In the genomic region with DNA sequence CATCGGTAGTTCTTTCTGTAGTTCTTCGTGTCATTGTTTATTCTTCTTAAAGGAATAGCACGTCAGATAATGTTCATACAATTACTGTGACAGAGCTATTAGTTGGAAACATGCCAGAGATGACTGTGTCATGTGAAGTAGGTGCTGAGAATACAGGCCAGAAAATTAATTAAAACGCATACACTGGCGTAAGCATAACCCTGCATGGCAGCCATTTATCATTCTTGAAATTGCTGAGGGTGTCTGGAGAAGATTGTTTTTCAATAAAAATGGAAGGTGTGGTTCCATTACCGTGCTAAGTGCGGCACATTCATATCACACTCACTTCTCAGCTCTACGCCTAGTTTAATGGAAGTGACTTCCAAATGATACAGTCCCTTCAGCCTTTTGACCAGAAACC, we compare ENCODE assay signal across 13 cellular contexts. TPM values are rescaled to one million over a fixed set of nuclear protein-coding genes. Genes with fewer than 3 reads are reported as not detected.
DNase-seq lines count a peak whose midpoint lies in the region; ATAC-seq and TF ChIP-seq lines count a peak whose summit lies in the region.
"Had no signal": no experiment of that assay in that cellular context is flagged by ENCODE, and none has a peak within 500 bp of the region (broad histone marks: within the 10 kb centered on the region; RNA-seq: fewer than 3 reads in every experiment).

No MANE protein-coding gene starts in this region.

- H3K4me2 ChIP-seq in smooth muscle cell = no peak overlapping the region

- no peak overlapping the region for H2AFZ ChIP-seq in smooth muscle cell (ENCODE audit: low read depth)

- peaks cover 74% of the 10 kb centered on the region for H4K20me1 ChIP-seq in smooth muscle cell (ENCODE audit: low read depth)

- H3K36me3 ChIP-seq in SK-N-MC (ENCODE audit: insufficient read depth, low read length) = peaks cover 84% of the 10 kb centered on the region
- peaks cover 11% of the 10 kb centered on the region for H3K36me3 ChIP-seq in smooth muscle cell (ENCODE audit: low read depth)
- H3K36me3 ChIP-seq: uterus had no signal

- H3K9me3 ChIP-seq in SK-N-MC (ENCODE audit: low read depth, low read length) (no peaks in the 10 kb centered on the region), right cardiac atrium (ENCODE audit: control insufficient read depth, low read length) (no peaks in the 10 kb centered on the region), smooth muscle cell (replicated peaks; ENCODE audit: low read depth) (no peaks in the 10 kb centered on the region)
- H3K9me3 ChIP-seq: uterus had no signal

- no peak overlapping the region for H3K9ac ChIP-seq in SK-N-MC (ENCODE audit: insufficient read length)
- no peak overlapping the region for H3K9ac ChIP-seq in smooth muscle cell (ENCODE audit: low read depth)

- H3F3A ChIP-seq in smooth muscle cell (ENCODE audit: low read depth) = peaks cover 58% of the 10 kb centered on the region

- peaks cover 68% of the 10 kb centered on the region for H3K79me2 ChIP-seq in smooth muscle cell (ENCODE audit: low read depth)

- intact Hi-C loops in right cardiac atrium (cut with DNase I) = loop anchor here in 1 of 4 donors (10.0 kb wide), 1 partner anchor 101 kb away; no protein-coding TSS in a partner anchor

- WGBS in right cardiac atrium = 59% methylated on average over 8 of the region's 8 CpGs
- 63% methylated on average over 8 of the region's 8 CpGs for WGBS in smooth muscle cell (ENCODE audit: low lambda C conversion rate)

- H3K27ac ChIP-seq in SK-N-MC (peak overlapping the region; percentile 75), right cardiac atrium (ENCODE audit: low read length) (peak overlapping the region; percentile 42), smooth muscle cell (ENCODE audit: low read depth) (peak overlapping the region; percentile 98)
- H3K27ac ChIP-seq: C4-2B had no signal

- TF ChIP-seq CTCF in smooth muscle cell (IDR thresholded peaks at IDR 0.05; ENCODE audit: borderline replicate concordance, insufficient read depth, poor library complexity, severe bottlenecking) = no peak

- H3K27me3 ChIP-seq in right cardiac atrium (ENCODE audit: control insufficient read depth, insufficient read depth) (no peaks in the 10 kb centered on the region), smooth muscle cell (ENCODE audit: low read depth) (no peaks in the 10 kb centered on the region)
- H3K27me3 ChIP-seq: uterus had no signal

- DNase-seq in NCI-H1105 treated with DMSO at 0.1 percent for 48 hours (lab: John Stamatoyannopoulos, UW) = peak; percentile 55
- DNase-seq in SK-N-MC (ENCODE audit: low read depth, low spot score) = no peak
- DNase-seq in right cardiac atrium = no peak
- DNase-seq in smooth muscle cell (lab: John Stamatoyannopoulos, UW; ENCODE audit: unreplicated experiment) = no peak
- DNase-seq in GDM1 (lab: John Stamatoyannopoulos, UW) = no peak
- no peak for DNase-seq in AG20443 (ENCODE audit: low spot score)
- DNase-seq in activated T-cell treated with anti-CD3 and anti-CD28 coated beads, Interleukin-2, amount 50 U/mL, for 48 hours = no peak
- no peak for DNase-seq in EL
- DNase-seq: activated CD4-positive, alpha-beta T cell treated with anti-CD3 and anti-CD28 coated beads for 1 hour; midbrain; stimulated activated CD4-positive, alpha-beta T cell treated with anti-CD3 and anti-CD28 coated beads, Interleukin-2, amount 100 ng/mL, for 24 hours; uterus had no signal

- peaks cover 2% of the 10 kb centered on the region for H3K4me1 ChIP-seq in right cardiac atrium (ENCODE audit: control insufficient read depth, insufficient read depth, low read length)
- H3K4me1 ChIP-seq in smooth muscle cell (ENCODE audit: low read depth) = peaks cover 23% of the 10 kb centered on the region
- H3K4me1 ChIP-seq: uterus had no signal

- H3K4me3 ChIP-seq in SK-N-MC (no peak overlapping the region), right cardiac atrium (ENCODE audit: low read length) (no peak overlapping the region), smooth muscle cell (no peak overlapping the region)
- H3K4me3 ChIP-seq: uterus had no signal

- ATAC-seq in right cardiac atrium = peak; percentile 59 to 68

RNA-seq across cellular contexts. Expression of a gene that starts 7.8 kb away (rescaled TPM):
- 10 to 100 TPM; 40.4 to 76.3 (median 44.8) TPM for total RNA-seq in right cardiac atrium
- polyA plus RNA-seq in right cardiac atrium = 29.7 TPM
- total RNA-seq in smooth muscle cell = 77.0 and 77.7 TPM in 2 replicates
- 63.8 and 65.9 TPM in 2 replicates for polyA plus RNA-seq in smooth muscle cell

Comparison
In these comparisons a context has a peak if more than half of its experiments do, and no peak if none do; other contexts are left out.
1. H3K27ac ChIP-seq: peak in every context shown above with its lines; median percentile 98 in smooth muscle cell; 75 in SK-N-MC; 42 in right cardiac atrium.